Comparison of ENCODE assay signal across 8 cellular contexts in the genomic region with DNA sequence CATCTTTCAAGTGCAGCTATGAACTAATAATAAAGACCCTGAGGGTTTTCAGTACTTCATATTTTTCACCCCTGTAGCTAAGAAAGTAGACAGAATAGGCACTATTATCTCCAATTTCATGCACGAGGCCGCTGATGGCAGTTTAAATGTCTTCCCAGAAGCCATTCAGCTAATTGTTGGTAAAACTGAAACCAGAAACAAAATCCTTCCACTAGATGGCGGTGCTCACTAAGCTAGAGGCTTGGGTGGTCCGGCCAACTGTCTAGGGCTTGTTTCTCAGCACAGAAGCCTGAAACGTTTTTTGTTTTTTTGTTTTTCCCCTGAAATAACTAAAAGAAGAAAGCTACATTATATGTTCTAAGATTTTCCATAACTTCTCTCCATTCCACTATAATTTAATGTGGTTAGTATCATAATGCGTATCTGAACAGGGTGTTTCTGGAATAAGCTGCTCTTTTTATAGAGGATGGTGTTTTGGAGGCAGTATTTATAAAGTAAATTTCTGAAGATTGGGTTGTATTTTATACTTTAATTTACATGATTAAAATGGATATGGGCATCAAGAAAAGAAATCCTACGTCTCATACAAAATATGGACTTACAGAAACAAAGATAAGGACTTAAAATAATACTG.
DNase-seq lines count a peak whose midpoint lies in the region; ATAC-seq and TF ChIP-seq lines count a peak whose summit lies in the region.

No MANE protein-coding gene starts in this region.

- H3K4me3 Mint-ChIP-seq in Calu3 (ENCODE audit: low read depth, unreplicated experiment) (no peak overlapping the region), memory B cell (no peak overlapping the region)

- H3K27me3 Mint-ChIP-seq in Calu3 (ENCODE audit: unreplicated experiment) (no peaks in the 10 kb centered on the region), memory B cell (peaks cover 5% of the 10 kb centered on the region)

- CTCF ChIA-PET in Calu3 (lab: Charles Lee) = interaction anchor here (0.5 to 1.5 kb wide), 8 partner anchors 61 to 1484 kb away, joined by 3 to 9 read pairs (median 5); no protein-coding TSS in a partner anchor

- H3K9me3 Mint-ChIP-seq in Calu3 (ENCODE audit: low read depth, unreplicated experiment) (peaks cover 3% of the 10 kb centered on the region), memory B cell (no peaks in the 10 kb centered on the region)

- peak; percentile 93 for ATAC-seq in GM19467 (IDR thresholded peaks at IDR 0.05; ENCODE audit: unreplicated experiment)
- peak; percentile 87 for ATAC-seq in HG03521 (IDR thresholded peaks at IDR 0.05; ENCODE audit: unreplicated experiment)
- peak; percentile 78 for ATAC-seq in memory B cell (ENCODE audit: low read depth)

- H3K36me3 Mint-ChIP-seq in Calu3 (ENCODE audit: insufficient read depth, unreplicated experiment) (peaks cover 15% of the 10 kb centered on the region), memory B cell (no peaks in the 10 kb centered on the region)

- DNase-seq in Calu3 (peak; percentile 70), NCI-H524 treated with DMSO at 0.1 percent for 48 hours (lab: John Stamatoyannopoulos, UW) (peak; percentile 32), ecto neural progenitor cell (ENCODE audit: low spot score) (peak; percentile 67), memory B cell (ENCODE audit: low spot score in 2 of 2) (peak; percentile 50 to 58)
- peak; percentile 38 to 58 for DNase-seq in activated CD4-positive, alpha-beta T cell treated with anti-CD3 and anti-CD28 coated beads, Interleukin-2, amount 50 U/mL, for 48 hours
- peak; percentile 21 for DNase-seq in stimulated activated CD8-positive, alpha-beta memory T cell treated with anti-CD3 and anti-CD28 coated beads, Interleukin-7, amount 100 ng/mL, for 24 hours (ENCODE audit: low read depth)

- H3K4me1 Mint-ChIP-seq in Calu3 (ENCODE audit: low read depth, unreplicated experiment) (peaks cover 27% of the 10 kb centered on the region), memory B cell (peaks cover 7% of the 10 kb centered on the region)

- TF ChIP-seq CTCF in Calu3 (IDR thresholded peaks at IDR 0.05; ENCODE audit: unreplicated experiment) = peak; percentile 78

- intact Hi-C loops in Calu3 (cut with micrococcal nuclease; ENCODE audit: unreplicated experiment) = loop anchor here (1.0 to 10.0 kb wide), 5 partner anchors 160 to 1450 kb away; no protein-coding TSS in a partner anchor

- H3K27ac Mint-ChIP-seq in Calu3 (ENCODE audit: unreplicated experiment) = peak overlapping the region; percentile 83
- no peak overlapping the region for H3K27ac Mint-ChIP-seq in memory B cell

- no TSS peak for BruUV-seq in Calu3 (replicated peaks; lab: Mats Ljungman, UMichigan)

Comparison
In these comparisons a context has a peak if more than half of its experiments do, and no peak if none do; other contexts are left out.
1. Peak in every context shown above with its lines: DNase-seq and ATAC-seq.